Comparison of ENCODE assay signal across 34 cellular contexts in the genomic region with DNA sequence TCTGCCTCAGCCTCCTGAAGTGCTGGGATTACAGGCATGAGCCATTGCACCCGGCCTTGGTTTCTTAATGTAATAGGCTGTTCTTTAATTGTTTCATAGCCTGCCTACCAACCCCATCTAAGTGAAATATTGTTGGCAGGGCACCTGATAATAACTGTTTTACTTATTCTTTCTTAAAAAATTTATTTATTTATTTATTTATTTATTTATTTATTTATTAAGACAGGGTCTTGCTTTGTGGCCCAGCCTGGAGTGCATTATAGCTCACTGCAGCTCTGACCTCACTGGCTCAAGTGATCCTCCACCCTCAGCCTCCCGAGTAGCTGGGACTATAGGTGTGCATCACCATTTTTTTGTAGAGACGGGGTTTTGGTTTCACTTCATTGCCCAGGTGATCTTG.
"Had no signal": no experiment of that assay in that cellular context is flagged by ENCODE, and none has a peak within 500 bp of the region (broad histone marks: within the 10 kb centered on the region; RNA-seq: fewer than 3 reads in every experiment).

No MANE protein-coding gene starts in this region.

- H3K27me3 ChIP-seq: MG63 had no signal

- H3K4me3 ChIP-seq: MG63 had no signal

- DNase-seq: Karpas-422, MG63, MM.1S, MV-4-11, NCI-H1048, NCI-H1092, NCI-H1092 treated with DMSO at 0.1 percent for 48 hours, NCI-H1105, NCI-H1105 treated with DMSO at 0.1 percent for 48 hours, NCI-H1417, NCI-H1417 treated with DMSO at 0.1 percent for 48 hours, NCI-H1436, NCI-H1436 treated with DMSO at 0.1 percent for 48 hours, NCI-H146, NCI-H1694, NCI-H1694 treated with DMSO at 0.1 percent for 48 hours, NCI-H187, NCI-H187 treated with DMSO at 0.1 percent for 48 hours, NCI-H1930, NCI-H2029, NCI-H2029 treated with DMSO at 0.1 percent for 48 hours, NCI-H2081, NCI-H2081 treated with DMSO at 0.1 percent for 48 hours, NCI-H2107, NCI-H2171, NCI-H2171 treated with DMSO at 0.1 percent for 48 hours, NCI-H2227 treated with DMSO at 0.1 percent for 48 hours, NCI-H226, NCI-H345, NCI-H446, NCI-H446 treated with DMSO at 0.1 percent for 48 hours, NCI-H510A, NCI-H510A treated with DMSO at 0.1 percent for 48 hours, NCI-H524 treated with DMSO at 0.1 percent for 48 hours had no signal

- H3K9me3 ChIP-seq: MG63 had no signal
